1 cellular context compared by ENCODE assay signal in the genomic region with DNA sequence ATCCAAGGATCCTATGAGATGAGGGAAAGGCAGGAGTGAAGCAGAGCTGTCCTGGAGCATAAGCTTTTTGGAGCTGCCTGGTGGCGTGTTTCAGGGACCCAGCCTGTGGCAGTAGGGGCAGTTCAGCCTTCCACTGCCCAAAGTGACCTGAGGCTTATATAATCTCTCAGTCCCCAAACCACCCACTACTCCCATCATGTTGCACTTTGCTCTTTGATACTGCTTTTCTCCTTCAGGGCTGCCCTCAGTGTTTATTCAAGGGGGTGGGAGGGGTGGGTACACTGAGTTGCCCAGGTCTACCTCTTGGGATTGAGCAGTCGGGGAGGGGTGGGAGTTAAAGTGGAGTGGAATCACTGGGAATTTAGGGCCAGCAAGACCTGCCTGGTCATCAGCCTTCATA.
TF ChIP-seq lines count a peak whose summit lies in the region.

No MANE protein-coding gene starts in this region.

TF ChIP-seq in HepG2, 621 proteins besides CTCF, POLR2A, EP300 and RAD21 (continued from another document):
- TF ChIP-seq, protein P1, sequence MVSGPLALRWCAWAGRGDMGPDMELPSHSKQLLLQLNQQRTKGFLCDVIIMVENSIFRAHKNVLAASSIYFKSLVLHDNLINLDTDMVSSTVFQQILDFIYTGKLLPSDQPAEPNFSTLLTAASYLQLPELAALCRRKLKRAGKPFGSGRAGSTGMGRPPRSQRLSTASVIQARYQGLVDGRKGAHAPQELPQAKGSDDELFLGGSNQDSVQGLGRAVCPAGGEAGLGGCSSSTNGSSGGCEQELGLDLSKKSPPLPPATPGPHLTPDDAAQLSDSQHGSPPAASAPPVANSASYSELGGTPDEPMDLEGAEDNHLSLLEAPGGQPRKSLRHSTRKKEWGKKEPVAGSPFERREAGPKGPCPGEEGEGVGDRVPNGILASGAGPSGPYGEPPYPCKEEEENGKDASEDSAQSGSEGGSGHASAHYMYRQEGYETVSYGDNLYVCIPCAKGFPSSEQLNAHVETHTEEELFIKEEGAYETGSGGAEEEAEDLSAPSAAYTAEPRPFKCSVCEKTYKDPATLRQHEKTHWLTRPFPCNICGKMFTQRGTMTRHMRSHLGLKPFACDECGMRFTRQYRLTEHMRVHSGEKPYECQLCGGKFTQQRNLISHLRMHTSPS (CRISPR knock-in tag; IDR thresholded peaks at IDR 0.05; ENCODE audit: low read depth), result peak; percentile 32; the same call in 1 of the 2 replicates
- TF ChIP-seq, protein P2, sequence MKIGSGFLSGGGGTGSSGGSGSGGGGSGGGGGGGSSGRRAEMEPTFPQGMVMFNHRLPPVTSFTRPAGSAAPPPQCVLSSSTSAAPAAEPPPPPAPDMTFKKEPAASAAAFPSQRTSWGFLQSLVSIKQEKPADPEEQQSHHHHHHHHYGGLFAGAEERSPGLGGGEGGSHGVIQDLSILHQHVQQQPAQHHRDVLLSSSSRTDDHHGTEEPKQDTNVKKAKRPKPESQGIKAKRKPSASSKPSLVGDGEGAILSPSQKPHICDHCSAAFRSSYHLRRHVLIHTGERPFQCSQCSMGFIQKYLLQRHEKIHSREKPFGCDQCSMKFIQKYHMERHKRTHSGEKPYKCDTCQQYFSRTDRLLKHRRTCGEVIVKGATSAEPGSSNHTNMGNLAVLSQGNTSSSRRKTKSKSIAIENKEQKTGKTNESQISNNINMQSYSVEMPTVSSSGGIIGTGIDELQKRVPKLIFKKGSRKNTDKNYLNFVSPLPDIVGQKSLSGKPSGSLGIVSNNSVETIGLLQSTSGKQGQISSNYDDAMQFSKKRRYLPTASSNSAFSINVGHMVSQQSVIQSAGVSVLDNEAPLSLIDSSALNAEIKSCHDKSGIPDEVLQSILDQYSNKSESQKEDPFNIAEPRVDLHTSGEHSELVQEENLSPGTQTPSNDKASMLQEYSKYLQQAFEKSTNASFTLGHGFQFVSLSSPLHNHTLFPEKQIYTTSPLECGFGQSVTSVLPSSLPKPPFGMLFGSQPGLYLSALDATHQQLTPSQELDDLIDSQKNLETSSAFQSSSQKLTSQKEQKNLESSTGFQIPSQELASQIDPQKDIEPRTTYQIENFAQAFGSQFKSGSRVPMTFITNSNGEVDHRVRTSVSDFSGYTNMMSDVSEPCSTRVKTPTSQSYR (CRISPR knock-in tag; IDR thresholded peaks at IDR 0.05; ENCODE audit: borderline replicate concordance), result no peak
- TF ChIP-seq CREM (IDR thresholded peaks at IDR 0.05) (peak; percentile 44; the same call in 1 of the 2 replicates), CREM (CRISPR knock-in tag; IDR thresholded peaks at IDR 0.05) (no peak), ATAD3A (CRISPR knock-in tag; IDR thresholded peaks at IDR 0.05) (no peak), HNF4G (IDR thresholded peaks at IDR 0.05; ENCODE audit: borderline replicate concordance, low read depth, low read length) (peak; percentile 79), HNF4G (CRISPR knock-in tag; IDR thresholded peaks at IDR 0.05; ENCODE audit: borderline replicate concordance, low read depth) (no peak), SAP130 (CRISPR knock-in tag; IDR thresholded peaks at IDR 0.05; ENCODE audit: low read depth) (peak; percentile 48), RARA (CRISPR knock-in tag; IDR thresholded peaks at IDR 0.05) (peak; percentile 59; the same call in 1 of the 2 replicates), ZFYVE20 (CRISPR knock-in tag; IDR thresholded peaks at IDR 0.05; ENCODE audit: borderline replicate concordance, low read depth) (no peak), RXRB (CRISPR knock-in tag; IDR thresholded peaks at IDR 0.05; ENCODE audit: borderline replicate concordance) (peak; percentile 81)
- TF ChIP-seq, protein P3, sequence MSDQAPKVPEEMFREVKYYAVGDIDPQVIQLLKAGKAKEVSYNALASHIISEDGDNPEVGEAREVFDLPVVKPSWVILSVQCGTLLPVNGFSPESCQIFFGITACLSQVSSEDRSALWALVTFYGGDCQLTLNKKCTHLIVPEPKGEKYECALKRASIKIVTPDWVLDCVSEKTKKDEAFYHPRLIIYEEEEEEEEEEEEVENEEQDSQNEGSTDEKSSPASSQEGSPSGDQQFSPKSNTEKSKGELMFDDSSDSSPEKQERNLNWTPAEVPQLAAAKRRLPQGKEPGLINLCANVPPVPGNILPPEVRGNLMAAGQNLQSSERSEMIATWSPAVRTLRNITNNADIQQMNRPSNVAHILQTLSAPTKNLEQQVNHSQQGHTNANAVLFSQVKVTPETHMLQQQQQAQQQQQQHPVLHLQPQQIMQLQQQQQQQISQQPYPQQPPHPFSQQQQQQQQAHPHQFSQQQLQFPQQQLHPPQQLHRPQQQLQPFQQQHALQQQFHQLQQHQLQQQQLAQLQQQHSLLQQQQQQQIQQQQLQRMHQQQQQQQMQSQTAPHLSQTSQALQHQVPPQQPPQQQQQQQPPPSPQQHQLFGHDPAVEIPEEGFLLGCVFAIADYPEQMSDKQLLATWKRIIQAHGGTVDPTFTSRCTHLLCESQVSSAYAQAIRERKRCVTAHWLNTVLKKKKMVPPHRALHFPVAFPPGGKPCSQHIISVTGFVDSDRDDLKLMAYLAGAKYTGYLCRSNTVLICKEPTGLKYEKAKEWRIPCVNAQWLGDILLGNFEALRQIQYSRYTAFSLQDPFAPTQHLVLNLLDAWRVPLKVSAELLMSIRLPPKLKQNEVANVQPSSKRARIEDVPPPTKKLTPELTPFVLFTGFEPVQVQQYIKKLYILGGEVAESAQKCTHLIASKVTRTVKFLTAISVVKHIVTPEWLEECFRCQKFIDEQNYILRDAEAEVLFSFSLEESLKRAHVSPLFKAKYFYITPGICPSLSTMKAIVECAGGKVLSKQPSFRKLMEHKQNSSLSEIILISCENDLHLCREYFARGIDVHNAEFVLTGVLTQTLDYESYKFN (CRISPR knock-in tag; conservative IDR thresholded peaks at IDR 0.05), result peak; percentile 83
